In the genomic region with DNA sequence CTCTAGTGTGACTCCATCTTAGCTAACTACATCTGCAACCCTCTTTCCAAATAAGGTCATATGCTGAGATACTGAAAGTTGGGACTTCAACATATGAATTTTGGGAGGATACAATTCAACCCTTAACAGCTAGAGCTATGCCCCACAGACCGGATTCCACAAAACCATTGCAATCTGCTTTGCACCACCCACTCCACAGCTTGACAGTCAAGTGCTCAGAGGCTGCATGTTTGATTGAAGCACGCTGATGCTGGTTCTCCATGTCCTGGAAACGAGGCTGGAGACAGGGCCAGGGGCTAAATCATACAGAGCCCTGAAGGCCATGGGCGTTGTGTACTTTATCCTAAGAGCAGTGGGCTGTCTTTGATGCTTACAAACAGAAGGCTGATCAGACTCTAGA, we compare ENCODE assay signal across 8 cellular contexts.
"Had no signal": no experiment of that assay in that cellular context is flagged by ENCODE, and none has a peak within 500 bp of the region (broad histone marks: within the 10 kb centered on the region; RNA-seq: fewer than 3 reads in every experiment).

No MANE protein-coding gene starts in this region.

- H3K9me3 Mint-ChIP-seq: H9 had no signal

- H3K4me3 ChIP-seq: GM23248 had no signal

- ATAC-seq: HepG2 had no signal

- H3K4me3 Mint-ChIP-seq: H9, IgD-negative memory B cell had no signal

- DNase-seq: GM23248, GOT3, H9, HCEC 1CT, KBM-7 had no signal

- H3K27ac Mint-ChIP-seq: H9 had no signal

- H3K4me1 Mint-ChIP-seq: H9, IgD-negative memory B cell had no signal

- H3K27ac ChIP-seq: GM23248, HL-60 had no signal
